Comparison of ENCODE assay signal across 15 cellular contexts in the genomic region with DNA sequence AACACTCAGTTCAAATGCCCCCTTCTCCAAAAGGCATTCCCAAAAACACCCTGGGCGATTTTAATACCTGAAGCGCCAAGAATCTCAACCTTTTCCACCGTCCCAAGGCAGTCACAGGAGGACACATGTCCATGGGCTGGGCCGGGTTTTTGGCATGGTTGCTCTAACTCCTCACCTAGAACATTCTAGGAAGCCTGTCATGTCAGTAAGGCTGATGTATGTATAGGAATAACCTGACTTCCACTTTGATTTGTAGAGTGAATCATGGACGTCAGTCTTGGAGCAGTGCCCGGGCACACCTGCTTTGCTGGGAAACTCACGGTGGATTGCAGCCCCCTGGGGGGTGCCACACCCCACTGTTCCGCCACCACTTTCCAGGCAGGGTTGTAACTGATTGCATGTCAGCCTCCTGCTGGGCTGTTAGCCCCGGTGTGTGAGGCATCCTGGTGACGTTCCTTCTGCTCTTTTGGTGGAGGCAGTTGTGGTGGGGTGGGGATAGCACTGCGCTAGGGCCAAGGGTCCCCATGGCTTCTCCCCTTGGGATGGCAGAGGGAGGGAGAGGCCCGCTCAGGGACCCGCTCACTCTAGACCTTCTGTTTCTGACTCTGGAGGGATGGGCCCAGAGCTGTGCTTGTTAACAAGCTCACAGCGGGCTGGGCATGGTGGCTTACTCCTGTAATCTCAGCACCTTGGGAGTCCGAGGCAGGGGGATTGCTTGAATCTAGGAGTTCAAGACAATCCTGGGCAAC. TPM values are rescaled to one million over a fixed set of nuclear protein-coding genes. Genes with fewer than 3 reads are reported as not detected.
"Had no signal": no experiment of that assay in that cellular context is flagged by ENCODE, and none has a peak within 500 bp of the region (broad histone marks: within the 10 kb centered on the region; RNA-seq: fewer than 3 reads in every experiment).

No MANE protein-coding gene starts in this region.

- H3K27ac Mint-ChIP-seq: activated CD4-positive, alpha-beta memory T cell treated with anti-CD3 and anti-CD28 coated beads for 36 hours; activated naive CD8-positive, alpha-beta T cell treated with anti-CD3 and anti-CD28 coated beads for 36 hours; immature natural killer cell; nephron had no signal

- DNase-seq: activated CD4-positive, alpha-beta memory T cell treated with anti-CD3 and anti-CD28 coated beads for 36 hours; activated naive CD8-positive, alpha-beta T cell treated with anti-CD3 and anti-CD28 coated beads for 36 hours; activated T-cell treated with anti-CD3 and anti-CD28 coated beads, Interleukin-2, amount 50 U/mL, for 4 hours; brain microvascular endothelial cell; dermis blood vessel endothelial cell; immature natural killer cell; sigmoid colon; stimulated activated naive CD4-positive, alpha-beta T cell; trophoblast cell had no signal

- H3K4me3 Mint-ChIP-seq: activated CD4-positive, alpha-beta memory T cell treated with anti-CD3 and anti-CD28 coated beads for 36 hours; activated naive CD8-positive, alpha-beta T cell treated with anti-CD3 and anti-CD28 coated beads for 36 hours; activated T-cell treated with anti-CD3 and anti-CD28 coated beads, Interleukin-2, amount 50 U/mL, for 4 hours; immature natural killer cell; nephron had no signal

- H3K27ac ChIP-seq: brain microvascular endothelial cell, sigmoid colon, VCaP had no signal

- H3K27me3 ChIP-seq: brain microvascular endothelial cell, sigmoid colon had no signal

- H3K36me3 Mint-ChIP-seq: activated CD4-positive, alpha-beta memory T cell treated with anti-CD3 and anti-CD28 coated beads for 36 hours; activated naive CD8-positive, alpha-beta T cell treated with anti-CD3 and anti-CD28 coated beads for 36 hours; immature natural killer cell had no signal

- H3K4me1 Mint-ChIP-seq: activated naive CD8-positive, alpha-beta T cell treated with anti-CD3 and anti-CD28 coated beads for 36 hours; immature natural killer cell had no signal

- H3K4me3 ChIP-seq: sigmoid colon had no signal

- H3K36me3 ChIP-seq: brain microvascular endothelial cell, sigmoid colon had no signal

- H3K9me3 Mint-ChIP-seq: activated CD4-positive, alpha-beta memory T cell treated with anti-CD3 and anti-CD28 coated beads for 36 hours; activated naive CD8-positive, alpha-beta T cell treated with anti-CD3 and anti-CD28 coated beads for 36 hours; activated T-cell treated with anti-CD3 and anti-CD28 coated beads, Interleukin-2, amount 50 U/mL, for 4 hours; nephron had no signal

- H3K9me3 ChIP-seq: sigmoid colon had no signal

RNA-seq across cellular contexts. Expression of gene FAM181A, which starts 35.2 kb away (rescaled TPM):
- total RNA-seq: activated CD4-positive, alpha-beta memory T cell treated with anti-CD3 and anti-CD28 coated beads for 36 hours; activated naive CD8-positive, alpha-beta T cell treated with anti-CD3 and anti-CD28 coated beads for 36 hours; activated T-cell treated with anti-CD3 and anti-CD28 coated beads, Interleukin-2, amount 50 U/mL, for 4 hours; dermis blood vessel endothelial cell; mucosa of gallbladder; osteocyte; pulmonary artery endothelial cell; sigmoid colon had no signal
- polyA plus RNA-seq: esophagus, immature natural killer cell, sigmoid colon had no signal
